ENCODE assay signal across 9 cellular contexts in the genomic region with DNA sequence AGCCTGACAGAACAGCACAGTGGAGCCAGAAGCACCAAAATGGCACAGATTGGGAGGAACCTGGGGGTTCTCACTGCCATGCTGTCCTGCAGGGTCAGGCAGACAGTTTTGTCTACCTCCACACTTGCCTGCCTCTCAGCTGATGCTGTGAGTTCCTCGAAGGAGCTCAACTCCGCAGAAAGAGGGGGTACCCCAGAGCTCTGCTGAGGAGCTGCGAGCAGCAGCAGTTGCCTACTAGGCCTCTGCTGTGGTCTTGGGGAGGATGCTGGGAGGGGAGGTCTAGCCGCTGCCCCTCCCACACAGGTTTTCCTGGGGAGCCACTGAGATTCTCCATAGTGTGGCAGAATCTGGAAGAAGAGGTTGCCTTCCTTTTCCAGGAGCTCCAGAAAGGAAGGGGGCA.
"Had no signal": no experiment of that assay in that cellular context is flagged by ENCODE, and none has a peak within 500 bp of the region (broad histone marks: within the 10 kb centered on the region; RNA-seq: fewer than 3 reads in every experiment).

No MANE protein-coding gene starts in this region.

- H3K27ac Mint-ChIP-seq: HFFc6 had no signal

- H3K27ac ChIP-seq: GM23248, HL-60 had no signal

- H3K4me1 Mint-ChIP-seq: IgD-negative memory B cell had no signal

- H3K9ac ChIP-seq: GM23248 had no signal

- H3K4me1 ChIP-seq: HAP-1 had no signal

- H3K9me3 Mint-ChIP-seq: HFFc6 had no signal

- H3K36me3 Mint-ChIP-seq: IgD-negative memory B cell had no signal

- H3K9me3 ChIP-seq: HAP-1 had no signal

- H3K36me3 ChIP-seq: HAP-1 had no signal

- ATAC-seq: HCT116, HepG2 had no signal

- FAIRE-seq: HepG2 had no signal

- H3K4me3 ChIP-seq: GM23248, HAP-1 had no signal

- DNase-seq: GM23248, GOT3, H7, HFFc6 had no signal

- H3K4me3 Mint-ChIP-seq: HFFc6, IgD-negative memory B cell had no signal
